In genomic region chr10:112510384-112510783, GRCh38 we compare ENCODE assay signal across 10 cellular contexts.
"Had no signal": no experiment of that assay in that cellular context is flagged by ENCODE, and none has a peak within 500 bp of the region (broad histone marks: within the 10 kb centered on the region; RNA-seq: fewer than 3 reads in every experiment).

No MANE protein-coding gene starts in this region.

- H3K4me3 Mint-ChIP-seq: nephron; stimulated activated naive CD8-positive, alpha-beta T cell treated with anti-CD3 and anti-CD28 coated beads, Interleukin-15, Interleukin-2, amounts not matched to agents 100 ng/mL and 50 ng/mL, for 24 hours had no signal

- ATAC-seq: esophagus mucosa, left ventricle myocardium superior, sciatic nerve had no signal

- H3K27me3 Mint-ChIP-seq: stimulated activated naive CD8-positive, alpha-beta T cell treated with anti-CD3 and anti-CD28 coated beads, Interleukin-15, Interleukin-2, amounts not matched to agents 100 ng/mL and 50 ng/mL, for 24 hours had no signal

- DNase-seq: activated CD4-positive, CD25-positive, alpha-beta regulatory T cell; activated effector memory CD4-positive, alpha-beta T cell treated with Interleukin-2 at 50 U/mL for 16 hours; dorsolateral prefrontal cortex; hippocampal formation; left ventricle myocardium superior; mesenchymal stem cell had no signal

- H3K27ac Mint-ChIP-seq: stimulated activated naive CD8-positive, alpha-beta T cell treated with anti-CD3 and anti-CD28 coated beads, Interleukin-15, Interleukin-2, amounts not matched to agents 100 ng/mL and 50 ng/mL, for 24 hours had no signal

- H3K9me3 Mint-ChIP-seq: stimulated activated naive CD8-positive, alpha-beta T cell treated with anti-CD3 and anti-CD28 coated beads, Interleukin-15, Interleukin-2, amounts not matched to agents 100 ng/mL and 50 ng/mL, for 24 hours had no signal
